ENCODE assay signal across 1 cellular context in genomic region chr10:29691564-29692064, GRCh38.
TF ChIP-seq lines count a peak whose summit lies in the region.

No MANE protein-coding gene starts in this region.

TF ChIP-seq in HCT116, 20 proteins besides CTCF, POLR2A, EP300 and RAD21 (continued from another document):
- TF ChIP-seq YY1 (IDR thresholded peaks at IDR 0.05; ENCODE audit: extremely low read depth, insufficient replicate concordance, low read depth, low read length) (no peak), CBX3 (IDR thresholded peaks at IDR 0.05; ENCODE audit: low read depth) (no peak), ZFX (IDR thresholded peaks at IDR 0.05) (no peak), TCF7L2 (IDR thresholded peaks at IDR 0.05; ENCODE audit: borderline replicate concordance, extremely low read depth, insufficient read depth, insufficient read length) (no peak)
- TF ChIP-seq, protein P1, sequence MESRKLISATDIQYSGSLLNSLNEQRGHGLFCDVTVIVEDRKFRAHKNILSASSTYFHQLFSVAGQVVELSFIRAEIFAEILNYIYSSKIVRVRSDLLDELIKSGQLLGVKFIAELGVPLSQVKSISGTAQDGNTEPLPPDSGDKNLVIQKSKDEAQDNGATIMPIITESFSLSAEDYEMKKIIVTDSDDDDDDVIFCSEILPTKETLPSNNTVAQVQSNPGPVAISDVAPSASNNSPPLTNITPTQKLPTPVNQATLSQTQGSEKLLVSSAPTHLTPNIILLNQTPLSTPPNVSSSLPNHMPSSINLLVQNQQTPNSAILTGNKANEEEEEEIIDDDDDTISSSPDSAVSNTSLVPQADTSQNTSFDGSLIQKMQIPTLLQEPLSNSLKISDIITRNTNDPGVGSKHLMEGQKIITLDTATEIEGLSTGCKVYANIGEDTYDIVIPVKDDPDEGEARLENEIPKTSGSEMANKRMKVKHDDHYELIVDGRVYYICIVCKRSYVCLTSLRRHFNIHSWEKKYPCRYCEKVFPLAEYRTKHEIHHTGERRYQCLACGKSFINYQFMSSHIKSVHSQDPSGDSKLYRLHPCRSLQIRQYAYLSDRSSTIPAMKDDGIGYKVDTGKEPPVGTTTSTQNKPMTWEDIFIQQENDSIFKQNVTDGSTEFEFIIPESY (IDR thresholded peaks at IDR 0.05; ENCODE audit: extremely low read depth, insufficient replicate concordance, low read length) = no peak
